ENCODE assay signal across 8 cellular contexts in genomic region chr10:44857363-44858016, GRCh38. TPM values are rescaled to one million over a fixed set of nuclear protein-coding genes. Genes with fewer than 3 reads are reported as not detected.
DNase-seq lines count a peak whose midpoint lies in the region; ATAC-seq and TF ChIP-seq lines count a peak whose summit lies in the region.

No MANE protein-coding gene starts in this region.

- TF ChIP-seq CTCF in AG10803 (conservative IDR thresholded peaks at IDR 0.05; ENCODE audit: low read length): peak; percentile 100
- peak; percentile 100 for TF ChIP-seq CTCF in Panc1 (IDR thresholded peaks at IDR 0.05)
- peak in 2 of 3 donors; percentile 53 to 64 for TF ChIP-seq CTCF in omental fat pad (IDR thresholded peaks at IDR 0.05)

- no peaks in the 10 kb centered on the region for H3K4me1 Mint-ChIP-seq in activated T-helper 17 cell treated with anti-CD3 and anti-CD28 coated beads, Interleukin-2, amount 50 U/mL, for 72 hours

- H3K27ac Mint-ChIP-seq in activated T-helper 17 cell treated with anti-CD3 and anti-CD28 coated beads, Interleukin-2, amount 50 U/mL, for 72 hours: no peak overlapping the region

- H3K9me3 ChIP-seq in Panc1 (ENCODE audit: control insufficient read depth, insufficient read depth, low read depth, low read length): no peaks in the 10 kb centered on the region

- H3K4me3 ChIP-seq in AG10803 (ENCODE audit: low read length): no peak overlapping the region
- no peak overlapping the region for H3K4me3 ChIP-seq in Panc1 (ENCODE audit: low read depth in 2 of 2, low read length in 2 of 2)

- no peak overlapping the region for H3K27ac ChIP-seq in Panc1 (ENCODE audit: low read length)

- H3K36me3 ChIP-seq in Panc1 (ENCODE audit: control insufficient read depth, insufficient read depth, low read length): no peaks in the 10 kb centered on the region

- no peaks in the 10 kb centered on the region for H3K4me1 ChIP-seq in Panc1 (ENCODE audit: control insufficient read depth, insufficient read depth, low read length)

- no TSS peak for BruUV-seq in Panc1 (replicated peaks; lab: Mats Ljungman, UMichigan)

- H3K27me3 Mint-ChIP-seq in activated T-helper 17 cell treated with anti-CD3 and anti-CD28 coated beads, Interleukin-2, amount 50 U/mL, for 72 hours: peaks cover 2% of the 10 kb centered on the region

- in situ Hi-C loops in Panc1 (cut with HindIII; ENCODE audit: low pct_unique_long_range_greater_than_20kb, low sequenced_read_pairs): no loop called here

- POLR2A ChIA-PET in Panc1 (lab: Charles Lee): no interaction called here

- ATAC-seq in GM18517 (IDR thresholded peaks at IDR 0.05; ENCODE audit: unreplicated experiment) (peak; percentile 51), HG03159 (IDR thresholded peaks at IDR 0.05; ENCODE audit: unreplicated experiment) (peak; percentile 82), Panc1 (peak; percentile 79), omental fat pad (ENCODE audit: low FRiP score) (peak; percentile 65)
- peak; percentile 71 for ATAC-seq in activated T-helper 17 cell treated with anti-CD3 and anti-CD28 coated beads, Interleukin-2, amount 50 U/mL, for 72 hours (replicated peaks)

- CTCF ChIA-PET in Panc1 (lab: Charles Lee): no interaction called here

- no peaks in the 10 kb centered on the region for H3K36me3 Mint-ChIP-seq in activated T-helper 17 cell treated with anti-CD3 and anti-CD28 coated beads, Interleukin-2, amount 50 U/mL, for 72 hours (ENCODE audit: low read depth)

- H3K4me3 Mint-ChIP-seq in activated T-helper 17 cell treated with anti-CD3 and anti-CD28 coated beads, Interleukin-2, amount 50 U/mL, for 72 hours: no peak overlapping the region

- DNase-seq in AG10803 (ENCODE audit: low read depth): peak; percentile 74
- DNase-seq in Panc1 (ENCODE audit: low read depth, low spot score): no peak
- DNase-seq in foreskin melanocyte: peak; percentile 86
- DNase-seq in omental fat pad (ENCODE audit: low spot score): peak; percentile 55
- peak; percentile 63 for DNase-seq in ureter (ENCODE audit: low spot score)

- H3K9me3 Mint-ChIP-seq in activated T-helper 17 cell treated with anti-CD3 and anti-CD28 coated beads, Interleukin-2, amount 50 U/mL, for 72 hours: no peaks in the 10 kb centered on the region

- no peaks in the 10 kb centered on the region for H3K27me3 ChIP-seq in Panc1 (ENCODE audit: control insufficient read depth, insufficient read depth, low read length)

- intact Hi-C loops in Panc1 (cut with micrococcal nuclease; ENCODE audit: unreplicated experiment): loop anchor here (5.0 to 10.0 kb wide), 2 partner anchors 470 to 543 kb away; partner anchors contain the start of gene CXCL12

RNA-seq across cellular contexts. Expression of gene TMEM72, which starts 53.6 kb away (rescaled TPM):
- total RNA-seq in Panc1 (2021; ENCODE audit: unreplicated experiment) (not detected), omental fat pad (not detected), ureter (not detected)
- not detected for polyA plus RNA-seq in Panc1 (2012; ENCODE audit: insufficient read length)
- total RNA-seq in activated T-helper 17 cell treated with anti-CD3 and anti-CD28 coated beads, Interleukin-2, amount 50 U/mL, for 72 hours: not detected
